1 cellular context compared by ENCODE assay signal in the genomic region with DNA sequence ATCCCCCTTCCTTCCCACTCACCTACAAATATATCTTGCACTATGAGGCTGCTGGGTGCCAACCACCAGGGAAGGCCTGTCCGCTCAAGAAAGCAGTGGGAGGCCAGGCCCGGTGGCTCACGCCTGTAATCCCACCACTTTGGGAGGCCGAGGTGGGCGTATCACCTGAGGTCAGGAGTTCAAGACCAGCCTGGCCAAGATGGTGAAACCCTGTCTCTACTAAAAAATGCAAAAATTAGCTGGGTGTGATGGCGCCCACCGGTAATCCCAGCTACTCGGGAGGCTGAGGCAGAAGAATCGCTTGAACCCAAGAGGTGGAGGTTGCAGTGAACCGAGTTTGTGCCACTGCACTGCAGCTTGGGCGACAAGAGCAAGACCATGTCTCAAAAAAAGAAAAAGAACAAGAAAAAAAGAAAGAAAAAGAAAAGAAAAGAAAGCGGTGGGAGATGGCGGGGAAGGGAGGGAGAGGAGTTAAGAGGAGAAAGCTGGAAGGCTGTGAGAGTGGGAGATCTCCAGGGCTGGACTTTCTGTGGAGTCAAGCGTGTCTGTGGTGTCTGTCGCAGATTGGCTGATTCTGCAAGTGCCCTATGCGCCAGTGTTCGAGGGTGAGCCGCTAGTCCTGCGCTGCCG.
A peak's percentile ranks its signal among the peaks of the same experiment; 100 is the strongest.
TF ChIP-seq lines count a peak whose summit lies in the region.

No MANE protein-coding gene starts in this region.

TF ChIP-seq in GM12878, 131 proteins besides CTCF, POLR2A, EP300 and RAD21:
- TF ChIP-seq MLLT1 (IDR thresholded peaks at IDR 0.05) = 0 out of 2 replicates have a peak, but pooled peaks have one; percentile 48
- TF ChIP-seq PAX5 (IDR thresholded peaks at IDR 0.05; ENCODE audit: borderline replicate concordance, low read depth, low read length) = peak; percentile 11; the same call in 1 of the 2 replicates
